In the genomic region with DNA sequence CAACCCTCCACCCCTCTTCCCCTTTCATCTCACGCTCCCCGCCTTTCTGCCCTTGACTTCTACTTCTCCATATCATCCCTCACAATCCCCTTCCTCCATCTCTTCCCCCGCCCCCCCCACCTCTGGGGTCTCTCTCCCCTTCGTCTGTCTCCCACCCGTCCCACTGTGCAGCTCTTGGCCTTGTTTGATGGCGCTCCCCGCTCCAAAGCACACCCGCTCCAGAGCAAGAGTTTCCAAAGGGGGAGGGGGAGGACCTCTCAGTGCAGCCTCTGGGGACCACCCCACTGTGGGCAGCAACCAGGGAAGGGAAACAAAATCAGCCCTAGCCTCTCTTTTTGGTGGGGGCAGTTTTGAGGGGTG, we compare ENCODE assay signal across 2 cellular contexts.
TF ChIP-seq lines count a peak whose summit lies in the region.

No MANE protein-coding gene starts in this region.

TF ChIP-seq in SK-N-SH, 30 proteins besides CTCF, POLR2A, EP300 and RAD21 (continued from another document):
- TF ChIP-seq, protein P1, sequence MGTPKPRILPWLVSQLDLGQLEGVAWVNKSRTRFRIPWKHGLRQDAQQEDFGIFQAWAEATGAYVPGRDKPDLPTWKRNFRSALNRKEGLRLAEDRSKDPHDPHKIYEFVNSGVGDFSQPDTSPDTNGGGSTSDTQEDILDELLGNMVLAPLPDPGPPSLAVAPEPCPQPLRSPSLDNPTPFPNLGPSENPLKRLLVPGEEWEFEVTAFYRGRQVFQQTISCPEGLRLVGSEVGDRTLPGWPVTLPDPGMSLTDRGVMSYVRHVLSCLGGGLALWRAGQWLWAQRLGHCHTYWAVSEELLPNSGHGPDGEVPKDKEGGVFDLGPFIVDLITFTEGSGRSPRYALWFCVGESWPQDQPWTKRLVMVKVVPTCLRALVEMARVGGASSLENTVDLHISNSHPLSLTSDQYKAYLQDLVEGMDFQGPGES (IDR thresholded peaks at IDR 0.05; ENCODE audit: low read depth, low read length) = no peak
- no peak for TF ChIP-seq NFIC (IDR thresholded peaks at IDR 0.05; ENCODE audit: borderline replicate concordance)
- no peak for TF ChIP-seq MEF2A (IDR thresholded peaks at IDR 0.05; ENCODE audit: borderline replicate concordance, low read depth)
- TF ChIP-seq RCOR1 (IDR thresholded peaks at IDR 0.05; ENCODE audit: low read length) = no peak
- TF ChIP-seq GATA2 (CRISPR knock-in tag; IDR thresholded peaks at IDR 0.05) = no peak

TF ChIP-seq in SK-N-SH treated with all-trans-retinoic acid at 6 μM for 48 hours, 23 proteins besides CTCF, POLR2A, EP300 and RAD21 (continued from another document):
- TF ChIP-seq, protein P2, sequence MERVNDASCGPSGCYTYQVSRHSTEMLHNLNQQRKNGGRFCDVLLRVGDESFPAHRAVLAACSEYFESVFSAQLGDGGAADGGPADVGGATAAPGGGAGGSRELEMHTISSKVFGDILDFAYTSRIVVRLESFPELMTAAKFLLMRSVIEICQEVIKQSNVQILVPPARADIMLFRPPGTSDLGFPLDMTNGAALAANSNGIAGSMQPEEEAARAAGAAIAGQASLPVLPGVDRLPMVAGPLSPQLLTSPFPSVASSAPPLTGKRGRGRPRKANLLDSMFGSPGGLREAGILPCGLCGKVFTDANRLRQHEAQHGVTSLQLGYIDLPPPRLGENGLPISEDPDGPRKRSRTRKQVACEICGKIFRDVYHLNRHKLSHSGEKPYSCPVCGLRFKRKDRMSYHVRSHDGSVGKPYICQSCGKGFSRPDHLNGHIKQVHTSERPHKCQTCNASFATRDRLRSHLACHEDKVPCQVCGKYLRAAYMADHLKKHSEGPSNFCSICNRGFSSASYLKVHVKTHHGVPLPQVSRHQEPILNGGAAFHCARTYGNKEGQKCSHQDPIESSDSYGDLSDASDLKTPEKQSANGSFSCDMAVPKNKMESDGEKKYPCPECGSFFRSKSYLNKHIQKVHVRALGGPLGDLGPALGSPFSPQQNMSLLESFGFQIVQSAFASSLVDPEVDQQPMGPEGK (CRISPR knock-in tag; IDR thresholded peaks at IDR 0.05; ENCODE audit: borderline replicate concordance) = no peak
- TF ChIP-seq ARNTL (CRISPR knock-in tag; IDR thresholded peaks at IDR 0.05; ENCODE audit: borderline replicate concordance, low read depth) (no peak), PPARA (CRISPR knock-in tag; IDR thresholded peaks at IDR 0.05; ENCODE audit: borderline replicate concordance) (no peak)
